ENCODE assay signal across 2 cellular contexts in the genomic region with DNA sequence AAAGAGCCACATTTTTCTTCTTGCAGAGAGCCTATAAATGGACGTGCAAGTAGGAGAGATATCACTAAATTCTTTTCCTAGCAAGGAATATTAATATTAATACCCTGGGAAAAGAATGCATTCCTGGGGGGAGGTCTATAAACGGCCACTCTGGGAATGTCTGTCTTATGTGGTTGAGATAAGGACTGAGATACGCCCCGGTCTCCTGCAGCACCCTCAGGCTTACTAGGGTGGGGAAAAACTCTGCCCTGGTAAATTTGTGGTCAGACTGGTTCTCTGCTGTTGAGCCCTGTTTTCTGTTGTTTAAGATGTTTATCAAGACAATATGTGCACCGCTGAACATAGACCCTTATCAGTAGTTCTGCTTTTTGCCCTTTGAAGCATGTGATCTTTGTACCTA.
A peak's percentile ranks its signal among the peaks of the same experiment; 100 is the strongest.
TF ChIP-seq lines count a peak whose summit lies in the region.

No MANE protein-coding gene starts in this region.

TF ChIP-seq in HEK293, 187 proteins besides CTCF, POLR2A, EP300 and RAD21:
- TF ChIP-seq, protein P1, sequence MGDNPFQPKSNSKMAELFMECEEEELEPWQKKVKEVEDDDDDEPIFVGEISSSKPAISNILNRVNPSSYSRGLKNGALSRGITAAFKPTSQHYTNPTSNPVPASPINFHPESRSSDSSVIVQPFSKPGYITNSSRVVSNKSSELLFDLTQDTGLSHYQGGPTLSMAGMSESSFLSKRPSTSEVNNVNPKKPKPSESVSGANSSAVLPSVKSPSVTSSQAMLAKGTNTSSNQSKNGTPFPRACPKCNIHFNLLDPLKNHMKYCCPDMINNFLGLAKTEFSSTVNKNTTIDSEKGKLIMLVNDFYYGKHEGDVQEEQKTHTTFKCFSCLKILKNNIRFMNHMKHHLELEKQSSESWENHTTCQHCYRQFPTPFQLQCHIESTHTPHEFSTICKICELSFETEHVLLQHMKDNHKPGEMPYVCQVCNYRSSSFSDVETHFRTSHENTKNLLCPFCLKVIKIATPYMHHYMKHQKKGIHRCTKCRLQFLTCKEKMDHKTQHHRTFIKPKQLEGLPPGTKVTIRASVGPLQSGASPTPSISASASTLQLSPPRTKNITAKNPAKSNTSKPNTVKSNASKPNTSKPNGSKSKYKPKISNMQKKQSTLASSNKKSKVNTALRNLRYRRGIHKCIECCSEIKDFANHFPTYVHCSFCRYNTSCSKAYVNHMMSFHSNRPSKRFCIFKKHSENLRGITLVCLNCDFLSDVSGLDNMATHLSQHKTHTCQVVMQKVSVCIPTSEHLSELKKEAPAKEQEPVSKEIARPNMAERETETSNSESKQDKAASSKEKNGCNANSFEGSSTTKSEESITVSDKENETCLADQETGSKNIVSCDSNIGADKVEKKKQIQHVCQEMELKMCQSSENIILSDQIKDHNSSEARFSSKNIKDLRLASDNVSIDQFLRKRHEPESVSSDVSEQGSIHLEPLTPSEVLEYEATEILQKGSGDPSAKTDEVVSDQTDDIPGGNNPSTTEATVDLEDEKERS (tag by site-specific recombination; IDR thresholded peaks at IDR 0.05): 0 out of 2 replicates have a peak, but pooled peaks have one; percentile 36
- TF ChIP-seq ZNF510 (tag by site-specific recombination; IDR thresholded peaks at IDR 0.05; ENCODE audit: insufficient replicate concordance) (peak; percentile 40), SETDB1 (IDR thresholded peaks at IDR 0.05; ENCODE audit: insufficient read length, low read length) (peak; percentile 62)

TF ChIP-seq in K562, 482 proteins besides CTCF, POLR2A, EP300 and RAD21 (continued from another document):
- TF ChIP-seq ZNF445 (CRISPR knock-in tag; IDR thresholded peaks at IDR 0.05; ENCODE audit: low read depth) (peak; percentile 71; the same call in 1 of the 2 replicates), CBX1 (IDR thresholded peaks at IDR 0.05; ENCODE audit: low read depth) (0 out of 2 replicates have a peak, but pooled peaks have one; percentile 42), TRIM24 (IDR thresholded peaks at IDR 0.05) (peak in 1 of 2 experiments; percentile 76; a peak in 2 of 4 replicates), CBX5 (IDR thresholded peaks at IDR 0.05; ENCODE audit: borderline replicate concordance, low read depth) (peak; percentile 88; the same call in 1 of the 2 replicates), XRCC3 (IDR thresholded peaks at IDR 0.05) (0 out of 2 replicates have a peak, but pooled peaks have one; percentile 28), KDM1A (IDR thresholded peaks at IDR 0.05) (peak in 1 of 2 experiments; percentile 11; a peak in 1 of 4 replicates), TRIM28 (IDR thresholded peaks at IDR 0.05) (peak; percentile 97)
- TF ChIP-seq, protein P2, sequence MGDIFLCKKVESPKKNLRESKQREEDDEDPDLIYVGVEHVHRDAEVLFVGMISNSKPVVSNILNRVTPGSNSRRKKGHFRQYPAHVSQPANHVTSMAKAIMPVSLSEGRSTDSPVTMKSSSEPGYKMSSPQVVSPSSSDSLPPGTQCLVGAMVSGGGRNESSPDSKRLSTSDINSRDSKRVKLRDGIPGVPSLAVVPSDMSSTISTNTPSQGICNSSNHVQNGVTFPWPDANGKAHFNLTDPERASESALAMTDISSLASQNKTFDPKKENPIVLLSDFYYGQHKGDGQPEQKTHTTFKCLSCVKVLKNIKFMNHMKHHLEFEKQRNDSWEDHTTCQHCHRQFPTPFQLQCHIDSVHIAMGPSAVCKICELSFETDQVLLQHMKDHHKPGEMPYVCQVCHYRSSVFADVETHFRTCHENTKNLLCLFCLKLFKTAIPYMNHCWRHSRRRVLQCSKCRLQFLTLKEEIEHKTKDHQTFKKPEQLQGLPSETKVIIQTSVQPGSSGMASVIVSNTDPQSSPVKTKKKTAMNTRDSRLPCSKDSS (IDR thresholded peaks at IDR 0.05; ENCODE audit: low read depth, partially characterized antibody): peak; percentile 81
